Comparison of ENCODE assay signal across 21 cellular contexts in genomic region chr22:40838486-40838885, GRCh38. TPM values are rescaled to one million over a fixed set of nuclear protein-coding genes. Genes with fewer than 3 reads are reported as not detected.
DNase-seq lines count a peak whose midpoint lies in the region; ATAC-seq and TF ChIP-seq lines count a peak whose summit lies in the region.
"Had no signal": no experiment of that assay in that cellular context is flagged by ENCODE, and none has a peak within 500 bp of the region (broad histone marks: within the 10 kb centered on the region; RNA-seq: fewer than 3 reads in every experiment).

No MANE protein-coding gene starts in this region.

- no peaks in the 10 kb centered on the region for H3K4me1 ChIP-seq in prostate gland (replicated peaks)

- H3K36me3 Mint-ChIP-seq in nephron progenitor cell (ENCODE audit: low read depth) = peaks cover 84% of the 10 kb centered on the region

- 71% methylated on average over 3 of the region's 3 CpGs for WGBS in prostate gland

- intact Hi-C loops in prostate gland (cut with DNase I) = no loop called here

- H3K9me3 Mint-ChIP-seq in nephron progenitor cell = no peaks in the 10 kb centered on the region
- H3K9me3 Mint-ChIP-seq: CD4-positive, CD25-positive, alpha-beta regulatory T cell; GM23338; IgD-negative memory B cell had no signal

- no peaks in the 10 kb centered on the region for H3K27me3 ChIP-seq in prostate gland (replicated peaks; ENCODE audit: insufficient read depth)
- H3K27me3 ChIP-seq: MG63 had no signal

- H3K4me1 Mint-ChIP-seq in nephron progenitor cell = peaks cover 8% of the 10 kb centered on the region
- H3K4me1 Mint-ChIP-seq: B cell, GM23338 had no signal

- no peaks in the 10 kb centered on the region for H3K9me3 ChIP-seq in prostate gland
- H3K9me3 ChIP-seq: MG63 had no signal

- no peak for ATAC-seq in HG03520 (IDR thresholded peaks at IDR 0.05; ENCODE audit: unreplicated experiment)
- ATAC-seq: GM23338, HCT116 had no signal

- DNase-seq in NCI-H2196 (lab: John Stamatoyannopoulos, UW; ENCODE audit: unreplicated experiment) = peak; percentile 40
- DNase-seq in NCI-H2196 treated with DMSO at 0.1 percent for 48 hours (lab: John Stamatoyannopoulos, UW; ENCODE audit: unreplicated experiment) = no peak
- peak; percentile 43 for DNase-seq in DMS79 (lab: John Stamatoyannopoulos, UW)
- peak; percentile 81 for DNase-seq in NCI-H2171 treated with DMSO at 0.1 percent for 48 hours (lab: John Stamatoyannopoulos, UW)
- DNase-seq in nephron progenitor cell = no peak
- no peak for DNase-seq in GF-D8 (lab: John Stamatoyannopoulos, UW)
- no peak for DNase-seq in prostate gland (ENCODE audit: low spot score)
- DNase-seq: 8988T; CD4-positive, CD25-positive, alpha-beta regulatory T cell; COR-L47; Kasumi-1; MG63; NCI-H1048; NCI-H2081; NCI-H526 treated with DMSO at 0.1 percent for 48 hours; Right ventricle myocardium superior had no signal

- no peaks in the 10 kb centered on the region for H3K36me3 ChIP-seq in prostate gland

- no peak overlapping the region for H3K27ac ChIP-seq in prostate gland

- TF ChIP-seq CTCF in nephron progenitor cell (IDR thresholded peaks at IDR 0.05) = no peak
- TF ChIP-seq CTCF in prostate gland (IDR thresholded peaks at IDR 0.05) = no peak

- peak overlapping the region; percentile 25 for H3K27ac Mint-ChIP-seq in nephron progenitor cell
- H3K27ac Mint-ChIP-seq: B cell, GM23338, IgD-negative memory B cell had no signal

- no peaks in the 10 kb centered on the region for H3K27me3 Mint-ChIP-seq in nephron progenitor cell (ENCODE audit: low read depth, poor library complexity)
- H3K27me3 Mint-ChIP-seq: B cell; CD4-positive, CD25-positive, alpha-beta regulatory T cell; IgD-negative memory B cell had no signal

- H3K4me3 ChIP-seq in prostate gland = no peak overlapping the region
- H3K4me3 ChIP-seq: GM23338, MG63 had no signal

- no peak overlapping the region for H3K4me3 Mint-ChIP-seq in nephron progenitor cell
- H3K4me3 Mint-ChIP-seq: B cell; CD4-positive, CD25-positive, alpha-beta regulatory T cell; GM23338; IgD-negative memory B cell had no signal

- TF ChIP-seq POLR2A in prostate gland (IDR thresholded peaks at IDR 0.05) = no peak

RNA-seq across cellular contexts. Expression of gene ST13, which starts 18.0 kb away (rescaled TPM):
- total RNA-seq in prostate gland = 100 to 1,000 TPM; 159 to 205 TPM

RNA-seq across cellular contexts. Expression of gene XPNPEP3, which starts 18.5 kb away (rescaled TPM):
- 10 to 100 TPM; 10.5 to 19.2 TPM for total RNA-seq in prostate gland

RNA-seq across cellular contexts. Expression of gene SLC25A17, which starts 19.3 kb away (rescaled TPM):
- 10 to 100 TPM; 27.8 to 28.0 TPM for total RNA-seq in prostate gland

RNA-seq across cellular contexts. Expression of gene DNAJB7, which starts 23.4 kb away (rescaled TPM):
- under 1 TPM in 1 of 2 donors, not detected in 1; 0.17 TPM for total RNA-seq in prostate gland
- total RNA-seq: B cell; CD4-positive, CD25-positive, alpha-beta regulatory T cell; GM23338; Right ventricle myocardium superior had no signal

Comparison
In these comparisons a context has a peak if more than half of its experiments do, and no peak if none do; other contexts are left out.
1. DNase-seq: peak in NCI-H2196 (single experiment), DMS79 (single experiment) and NCI-H2171 treated with DMSO at 0.1 percent for 48 hours (single experiment); none in NCI-H2196 treated with DMSO at 0.1 percent for 48 hours (single experiment), nephron progenitor cell (single experiment), GF-D8 (single experiment) and prostate gland (single experiment).